In genomic region chr6:92459606-92460005, GRCh38 we compare ENCODE assay signal across 33 cellular contexts.
"Had no signal": no experiment of that assay in that cellular context is flagged by ENCODE, and none has a peak within 500 bp of the region (broad histone marks: within the 10 kb centered on the region; RNA-seq: fewer than 3 reads in every experiment).

No MANE protein-coding gene starts in this region.

- H3K27me3 ChIP-seq: brain microvascular endothelial cell, MG63, Peyer's patch had no signal

- DNase-seq: activated CD4-positive, alpha-beta T cell treated with anti-CD3 and anti-CD28 coated beads, Interleukin-2, amount 10 ng/mL, durations not matched to agents 24 days and 14 days; activated CD4-positive, alpha-beta T cell treated with anti-CD3 and anti-CD28 coated beads, Interleukin-2, amount 50 U/mL, for 4 hours; activated CD8-positive, alpha-beta T cell treated with anti-CD3 and anti-CD28 coated beads for 36 hours; activated effector memory CD4-positive, alpha-beta T cell treated with anti-CD3 and anti-CD28 coated beads, Interleukin-2, amount 50 U/mL, for 16 hours; activated naive CD4-positive, alpha-beta T cell; activated naive CD4-positive, alpha-beta T cell treated with anti-CD3 and anti-CD28 coated beads, Interleukin-2, amount 50 U/mL, for 16 hours; activated naive CD8-positive, alpha-beta T cell treated with anti-CD3 and anti-CD28 coated beads for 36 hours; activated T-cell treated with anti-CD3 and anti-CD28 coated beads, Interleukin-2, amount 50 U/mL, for 1 hour; activated T-cell treated with anti-CD3 and anti-CD28 coated beads, Interleukin-2, amount 50 U/mL, for 72 hours; amniotic stem cell; aorta; brain microvascular endothelial cell; MG63; NCI-H1048; NCI-H1105 treated with DMSO at 0.1 percent for 48 hours; NCI-H1436; NCI-H187; NCI-H2029 treated with DMSO at 0.1 percent for 48 hours; NCI-H2107; NCI-H2171 treated with DMSO at 0.1 percent for 48 hours; NCI-H2227 treated with DMSO at 0.1 percent for 48 hours; NCI-H524 treated with DMSO at 0.1 percent for 48 hours; NCI-H82; NK-92 treated with Interleukin-12 subunit alpha and Interleukin-12 subunit beta, amount 100 ng/mL, for 24 hours; PC-3; Peyer's patch; RPMI8226; SIG-M5; SW 1271; T-helper 1 cell; T1000 had no signal

- FAIRE-seq: K562 had no signal

- H3K36me3 ChIP-seq: brain microvascular endothelial cell, MG63, Peyer's patch had no signal

- H3K27ac ChIP-seq: brain microvascular endothelial cell, Peyer's patch had no signal

- ATAC-seq: activated CD8-positive, alpha-beta T cell treated with anti-CD3 and anti-CD28 coated beads for 36 hours; activated T-cell treated with anti-CD3 and anti-CD28 coated beads, Interleukin-2, amount 50 U/mL, for 72 hours; activated T-helper 17 cell treated with anti-CD3 and anti-CD28 coated beads, Interleukin-2, amount 50 U/mL, for 72 hours; K562; PC-3 had no signal

- H3K4me1 ChIP-seq: Peyer's patch had no signal

- H3K4me3 ChIP-seq: K562, MG63, Peyer's patch had no signal

- H3K9me3 ChIP-seq: MG63, Peyer's patch had no signal
